Comparison of ENCODE assay signal across 2 cellular contexts in genomic region chrX:17930850-17931249, GRCh38.
TF ChIP-seq lines count a peak whose summit lies in the region.

No MANE protein-coding gene starts in this region.

TF ChIP-seq in SK-N-SH, 30 proteins besides CTCF, POLR2A, EP300 and RAD21 (continued from another document):
- TF ChIP-seq, protein P1, sequence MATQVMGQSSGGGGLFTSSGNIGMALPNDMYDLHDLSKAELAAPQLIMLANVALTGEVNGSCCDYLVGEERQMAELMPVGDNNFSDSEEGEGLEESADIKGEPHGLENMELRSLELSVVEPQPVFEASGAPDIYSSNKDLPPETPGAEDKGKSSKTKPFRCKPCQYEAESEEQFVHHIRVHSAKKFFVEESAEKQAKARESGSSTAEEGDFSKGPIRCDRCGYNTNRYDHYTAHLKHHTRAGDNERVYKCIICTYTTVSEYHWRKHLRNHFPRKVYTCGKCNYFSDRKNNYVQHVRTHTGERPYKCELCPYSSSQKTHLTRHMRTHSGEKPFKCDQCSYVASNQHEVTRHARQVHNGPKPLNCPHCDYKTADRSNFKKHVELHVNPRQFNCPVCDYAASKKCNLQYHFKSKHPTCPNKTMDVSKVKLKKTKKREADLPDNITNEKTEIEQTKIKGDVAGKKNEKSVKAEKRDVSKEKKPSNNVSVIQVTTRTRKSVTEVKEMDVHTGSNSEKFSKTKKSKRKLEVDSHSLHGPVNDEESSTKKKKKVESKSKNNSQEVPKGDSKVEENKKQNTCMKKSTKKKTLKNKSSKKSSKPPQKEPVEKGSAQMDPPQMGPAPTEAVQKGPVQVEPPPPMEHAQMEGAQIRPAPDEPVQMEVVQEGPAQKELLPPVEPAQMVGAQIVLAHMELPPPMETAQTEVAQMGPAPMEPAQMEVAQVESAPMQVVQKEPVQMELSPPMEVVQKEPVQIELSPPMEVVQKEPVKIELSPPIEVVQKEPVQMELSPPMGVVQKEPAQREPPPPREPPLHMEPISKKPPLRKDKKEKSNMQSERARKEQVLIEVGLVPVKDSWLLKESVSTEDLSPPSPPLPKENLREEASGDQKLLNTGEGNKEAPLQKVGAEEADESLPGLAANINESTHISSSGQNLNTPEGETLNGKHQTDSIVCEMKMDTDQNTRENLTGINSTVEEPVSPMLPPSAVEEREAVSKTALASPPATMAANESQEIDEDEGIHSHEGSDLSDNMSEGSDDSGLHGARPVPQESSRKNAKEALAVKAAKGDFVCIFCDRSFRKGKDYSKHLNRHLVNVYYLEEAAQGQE (IDR thresholded peaks at IDR 0.05; ENCODE audit: low read depth, low read length): no peak

TF ChIP-seq in neural cell, 6 proteins besides CTCF, POLR2A, EP300 and RAD21 (continued from another document):
- TF ChIP-seq, protein P1 (IDR thresholded peaks at IDR 0.05; ENCODE audit: borderline replicate concordance): no peak
